ENCODE assay signal across 8 cellular contexts in genomic region chr5:53110156-53110555, GRCh38. TPM values are rescaled to one million over a fixed set of nuclear protein-coding genes. Genes with fewer than 3 reads are reported as not detected.
A peak's percentile ranks its signal among the peaks of the same experiment; 100 is the strongest.
DNase-seq lines count a peak whose midpoint lies in the region; ATAC-seq and TF ChIP-seq lines count a peak whose summit lies in the region.

No MANE protein-coding gene starts in this region.

- peak overlapping the region; percentile 48; the same call in 1 of the 2 replicates for H3K27ac ChIP-seq in HUES64 (ENCODE audit: low read depth, low read length)

- no peaks in the 10 kb centered on the region for H3K9me3 ChIP-seq in HUES64 (ENCODE audit: insufficient read depth, low read depth, low read length)
- no peaks in the 10 kb centered on the region for H3K9me3 ChIP-seq in mucosa of stomach (ENCODE audit: control insufficient read depth, low read length)

- peak overlapping the region; percentile 70 for H3K9ac ChIP-seq in HUES64 (ENCODE audit: low read depth, low read length)
- peak overlapping the region; percentile 78 for H3K9ac ChIP-seq in mucosa of stomach (ENCODE audit: low read length)

- peak overlapping the region; percentile 84 for H3K4me3 ChIP-seq in AG04449 (ENCODE audit: low read depth, low read length)
- H3K4me3 ChIP-seq in HUES64 (ENCODE audit: low read length), result peak overlapping the region; percentile 89
- peak overlapping the region; percentile 75 for H3K4me3 ChIP-seq in mucosa of stomach (ENCODE audit: low read length)

- peaks cover 10% of the 10 kb centered on the region for H3K36me3 Mint-ChIP-seq in central memory CD8-positive, alpha-beta T cell (ENCODE audit: insufficient read depth)

- H3K4me1 Mint-ChIP-seq in central memory CD8-positive, alpha-beta T cell, result peaks cover 37% of the 10 kb centered on the region

- peak overlapping the region; percentile 94 for H3K4me3 Mint-ChIP-seq in central memory CD8-positive, alpha-beta T cell

- peak; percentile 13 for ATAC-seq in GM19395 (IDR thresholded peaks at IDR 0.05; ENCODE audit: unreplicated experiment)
- no peak for ATAC-seq in central memory CD8-positive, alpha-beta T cell (replicated peaks; ENCODE audit: extremely low read depth, poor library complexity, severe bottlenecking)
- no peak for ATAC-seq in HG02870 (IDR thresholded peaks at IDR 0.05; ENCODE audit: unreplicated experiment)

- H3K36me3 ChIP-seq in HUES64 (ENCODE audit: insufficient read depth, low read length) (peaks cover 5% of the 10 kb centered on the region; the same call in 1 of the 2 replicates), mucosa of stomach (ENCODE audit: control insufficient read depth, insufficient read depth, low read length) (no peaks in the 10 kb centered on the region)

- H3K4me1 ChIP-seq in HUES64 (ENCODE audit: insufficient read depth, low read length) (peaks cover 15% of the 10 kb centered on the region; the same call in 1 of the 2 replicates), mucosa of stomach (ENCODE audit: control insufficient read depth, insufficient read depth, low read length) (no peaks in the 10 kb centered on the region)

- peak overlapping the region; percentile 96 for H3K27ac Mint-ChIP-seq in central memory CD8-positive, alpha-beta T cell (ENCODE audit: low read depth)

- 34% methylated on average over 6 of the region's 6 CpGs for WGBS in HUES64

- CTCF ChIA-PET in AG04449 (lab: Yijun Ruan, JAX), result interaction anchor here (0.8 to 2.0 kb wide), 7 partner anchors 12 to 1125 kb away, joined by 3 to 16 read pairs (median 3); no protein-coding TSS in a partner anchor

- H3K27me3 Mint-ChIP-seq in central memory CD8-positive, alpha-beta T cell, result no peaks in the 10 kb centered on the region

- H3K9me3 Mint-ChIP-seq in central memory CD8-positive, alpha-beta T cell, result no peaks in the 10 kb centered on the region

- POLR2A ChIA-PET in AG04449 (lab: Yijun Ruan, JAX), result no interaction called here

- DNase-seq in AG04449 (ENCODE audit: low read depth, low spot score), result no peak
- no peak for DNase-seq in central memory CD8-positive, alpha-beta T cell (ENCODE audit: low spot score in 2 of 2)
- no peak for DNase-seq in NCI-H2107 (lab: John Stamatoyannopoulos, UW)
- no peak for DNase-seq in ureter (ENCODE audit: low spot score)

- H3K27me3 ChIP-seq in HUES64 (ENCODE audit: insufficient read depth, low read length) (peaks cover 5% of the 10 kb centered on the region; the same call in 1 of the 2 replicates), mucosa of stomach (ENCODE audit: control insufficient read depth, insufficient read depth, low read length) (no peaks in the 10 kb centered on the region)

- no peak for TF ChIP-seq CTCF in AG04449 (IDR thresholded peaks at IDR 0.05; ENCODE audit: insufficient read depth, low read length, missing control alignments)

RNA-seq across cellular contexts. Expression of gene MOCS2, which starts 0.6 kb away (rescaled TPM):
- 21.1 TPM for polyA plus RNA-seq in HUES64 (2013, experiment 1 of 2)
- polyA plus RNA-seq in HUES64 (2013, experiment 2 of 2), result 21.9 TPM
- 26.9 TPM for total RNA-seq in ureter
